ENCODE assay signal across 17 cellular contexts in genomic region chr5:131563434-131564228, GRCh38.
DNase-seq lines count a peak whose midpoint lies in the region; ATAC-seq, FAIRE-seq and TF ChIP-seq lines count a peak whose summit lies in the region.
"Had no signal": no experiment of that assay in that cellular context is flagged by ENCODE, and none has a peak within 500 bp of the region (broad histone marks: within the 10 kb centered on the region; RNA-seq: fewer than 3 reads in every experiment).

No MANE protein-coding gene starts in this region.

- peak overlapping the region; percentile 58 for H3K4me2 ChIP-seq in Karpas-422 (ENCODE audit: low read depth, low read length, poor library complexity, severe bottlenecking)

- H3K36me3 ChIP-seq in Karpas-422 (ENCODE audit: insufficient read depth, low read length) (peaks cover 19% of the 10 kb centered on the region), endodermal cell (ENCODE audit: control insufficient read depth, insufficient read depth, low read length) (peaks cover 20% of the 10 kb centered on the region), kidney (ENCODE audit: control insufficient read depth in 1 of 2, insufficient read depth in 2 of 2, low read length in 2 of 2) (peaks cover 0 to 3% of the 10 kb centered on the region in 2 donors)
- H3K36me3 ChIP-seq: thoracic aorta had no signal

- H3K27ac ChIP-seq in Karpas-422 (ENCODE audit: low read length) (no peak overlapping the region), endodermal cell (ENCODE audit: low read depth, low read length) (peak overlapping the region; percentile 32), kidney (ENCODE audit: low read depth in 2 of 2, low read length in 2 of 2) (no peak overlapping the region)
- H3K27ac ChIP-seq: skin epidermis, thoracic aorta had no signal

- H3K36me3 Mint-ChIP-seq in endodermal cell (ENCODE audit: low read depth) (peaks cover 13% of the 10 kb centered on the region), progenitor cell of endocrine pancreas (ENCODE audit: insufficient read depth) (peaks cover 7% of the 10 kb centered on the region)

- no peak for FAIRE-seq in kidney (lab: Jason Lieb, UNC)

- peaks cover 39% of the 10 kb centered on the region for H3K4me1 ChIP-seq in Karpas-422 (ENCODE audit: low read length)
- no peaks in the 10 kb centered on the region for H3K4me1 ChIP-seq in endodermal cell (ENCODE audit: control insufficient read depth, insufficient read depth, low read length)
- H3K4me1 ChIP-seq in kidney (ENCODE audit: control insufficient read depth in 1 of 2, insufficient read depth in 1 of 2, low read depth in 1 of 2, low read length in 2 of 2) = no peaks in the 10 kb centered on the region

- H3K27ac Mint-ChIP-seq in endodermal cell (peak overlapping the region; percentile 70), progenitor cell of endocrine pancreas (peak overlapping the region; percentile 37)

- TF ChIP-seq CTCF in endodermal cell (conservative IDR thresholded peaks at IDR 0.05) (peak; percentile 56), progenitor cell of endocrine pancreas (IDR thresholded peaks at IDR 0.05; ENCODE audit: unreplicated experiment) (peak; percentile 22), kidney (IDR thresholded peaks at IDR 0.05; ENCODE audit: borderline replicate concordance, extremely low read depth, insufficient read depth) (no peak)

- intact Hi-C loops in kidney (cut with DNase I) = no loop called here

- H3K9me3 ChIP-seq in Karpas-422 (ENCODE audit: low read length) = no peaks in the 10 kb centered on the region
- H3K9me3 ChIP-seq in endodermal cell (ENCODE audit: control insufficient read depth, low read length) = no peaks in the 10 kb centered on the region
- no peaks in the 10 kb centered on the region for H3K9me3 ChIP-seq in kidney (ENCODE audit: control insufficient read depth in 1 of 2, low read length in 2 of 2)
- H3K9me3 ChIP-seq: thoracic aorta had no signal

- H3K9ac ChIP-seq in Karpas-422 (ENCODE audit: low read length) (no peak overlapping the region), endodermal cell (ENCODE audit: extremely low read depth, low read length, poor library complexity, severe bottlenecking) (no peak overlapping the region), kidney (ENCODE audit: low read length in 2 of 2) (no peak overlapping the region)

- H3K9me2 ChIP-seq in Karpas-422 (replicated peaks; ENCODE audit: insufficient read depth, low read length) = no peaks in the 10 kb centered on the region

- H2AFZ ChIP-seq in Karpas-422 (ENCODE audit: low read length) = no peak overlapping the region

- H3K9me3 Mint-ChIP-seq in endodermal cell (no peaks in the 10 kb centered on the region), progenitor cell of endocrine pancreas (ENCODE audit: low read depth) (peaks cover 5% of the 10 kb centered on the region)
- H3K9me3 Mint-ChIP-seq: CD8-positive, alpha-beta memory T cell had no signal

- H3K4me3 ChIP-seq in Karpas-422 (ENCODE audit: low read length) = no peak overlapping the region
- H3K4me3 ChIP-seq in endodermal cell (ENCODE audit: low read length) = no peak overlapping the region
- no peak overlapping the region for H3K4me3 ChIP-seq in kidney (ENCODE audit: low read length in 2 of 2)
- H3K4me3 ChIP-seq: skin epidermis, thoracic aorta had no signal

- peaks cover 97% of the 10 kb centered on the region for H3K79me2 ChIP-seq in Karpas-422 (ENCODE audit: low read length)

- H3K27me3 ChIP-seq in Karpas-422 (ENCODE audit: low read length) (no peaks in the 10 kb centered on the region), endodermal cell (ENCODE audit: control insufficient read depth, insufficient read depth, low read length, poor library complexity, severe bottlenecking) (no peaks in the 10 kb centered on the region)

- H3K4me3 Mint-ChIP-seq in endodermal cell (no peak overlapping the region), progenitor cell of endocrine pancreas (ENCODE audit: low read depth) (no peak overlapping the region)
- H3K4me3 Mint-ChIP-seq: CD8-positive, alpha-beta memory T cell had no signal

- no peaks in the 10 kb centered on the region for H4K20me1 ChIP-seq in Karpas-422 (ENCODE audit: insufficient read depth, low read depth, low read length)

- no peak for ATAC-seq in HG03159 (IDR thresholded peaks at IDR 0.05; ENCODE audit: unreplicated experiment)

- H3K27me3 Mint-ChIP-seq in endodermal cell (ENCODE audit: insufficient read depth) (no peaks in the 10 kb centered on the region), progenitor cell of endocrine pancreas (no peaks in the 10 kb centered on the region)
- H3K27me3 Mint-ChIP-seq: CD8-positive, alpha-beta memory T cell had no signal

- DNase-seq in NCI-H82 (lab: John Stamatoyannopoulos, UW) = peak; percentile 4
- DNase-seq in NCI-H82 treated with DMSO at 0.1 percent for 48 hours (lab: John Stamatoyannopoulos, UW; ENCODE audit: unreplicated experiment) = no peak
- DNase-seq in Karpas-422 = no peak
- DNase-seq in endodermal cell = peak; percentile 58
- DNase-seq in progenitor cell of endocrine pancreas (ENCODE audit: low spot score, unreplicated experiment) = no peak
- no peak for DNase-seq in HCEC 1CT
- DNase-seq in kidney = no peak
- DNase-seq: activated CD8-positive, alpha-beta memory T cell treated with anti-CD3 and anti-CD28 coated beads for 24 hours; amniotic stem cell; CD8-positive, alpha-beta memory T cell; erythroblast; GDM1; midbrain; stimulated activated CD4-positive, alpha-beta T cell treated with anti-CD3 and anti-CD28 coated beads, Interleukin-4, amount 100 ng/mL, for 4 hours had no signal

- peaks cover 11% of the 10 kb centered on the region for H3K4me1 Mint-ChIP-seq in endodermal cell
- H3K4me1 Mint-ChIP-seq in progenitor cell of endocrine pancreas (ENCODE audit: low read depth) = peaks cover 20% of the 10 kb centered on the region

- 75 to 81% methylated on average over 8 of the region's 8 CpGs for WGBS in endodermal cell (ENCODE audit: insufficient coverage in 1 of 2, insufficient read length in 1 of 2), 2 experiments

Comparison
In these comparisons a context has a peak if more than half of its experiments do, and no peak if none do; other contexts are left out.
1. DNase-seq: peak in NCI-H82 (single experiment) and endodermal cell (single experiment); none in NCI-H82 treated with DMSO at 0.1 percent for 48 hours (single experiment), Karpas-422 (single experiment), progenitor cell of endocrine pancreas (single experiment), HCEC 1CT (single experiment) and kidney (single experiment).